Comparison of ENCODE assay signal across 23 cellular contexts in genomic region chr6:127376685-127377084, GRCh38. TPM values are rescaled to one million over a fixed set of nuclear protein-coding genes. Genes with fewer than 3 reads are reported as not detected.
DNase-seq lines count a peak whose midpoint lies in the region; ATAC-seq and TF ChIP-seq lines count a peak whose summit lies in the region.
"Had no signal": no experiment of that assay in that cellular context is flagged by ENCODE, and none has a peak within 500 bp of the region (broad histone marks: within the 10 kb centered on the region; RNA-seq: fewer than 3 reads in every experiment).

No MANE protein-coding gene starts in this region.

- H3K18ac ChIP-seq in IMR-90 (ENCODE audit: low read depth, low read length) = no peak overlapping the region

- dilution Hi-C loops in IMR-90 (cut with HindIII; ENCODE audit: low sequenced_read_pairs, unreplicated experiment) = no loop called here

- peaks cover 26% of the 10 kb centered on the region for H3K36me3 Mint-ChIP-seq in progenitor cell of endocrine pancreas (ENCODE audit: insufficient read depth)
- H3K36me3 Mint-ChIP-seq in Calu3 (ENCODE audit: insufficient read depth, unreplicated experiment) = no peaks in the 10 kb centered on the region
- H3K36me3 Mint-ChIP-seq: CD8-positive, alpha-beta T cell had no signal

- TF ChIP-seq RAD21 in IMR-90 (IDR thresholded peaks at IDR 0.05; ENCODE audit: low read length) = no peak

- no peaks in the 10 kb centered on the region for H3K79me1 ChIP-seq in IMR-90 (ENCODE audit: low read depth in 1 of 2, low read length in 2 of 2)

- no peak overlapping the region for H2AK5ac ChIP-seq in IMR-90 (ENCODE audit: low read depth, low read length)

- no peaks in the 10 kb centered on the region for H3K9me1 ChIP-seq in IMR-90 (ENCODE audit: insufficient read depth, low read length)

- H3K4me1 ChIP-seq in IMR-90 (ENCODE audit: control insufficient read depth, insufficient read depth, low read length) (no peaks in the 10 kb centered on the region), SJCRH30 (no peaks in the 10 kb centered on the region; the same call in 1 of the 2 replicates)
- H3K4me1 ChIP-seq: Caco-2 had no signal

- in situ Hi-C loops in IMR-90 (cut with MboI; ENCODE audit: low sequenced_read_pairs) = no loop called here

- no peak overlapping the region for H2AFZ ChIP-seq in IMR-90 (replicated peaks; ENCODE audit: low read length, poor library complexity)
- H2AFZ ChIP-seq: PC-9 had no signal

- TF ChIP-seq CTCF in IMR-90 (conservative IDR thresholded peaks at IDR 0.05; ENCODE audit: low read depth, low read length) = no peak
- TF ChIP-seq CTCF in fibroblast of the aortic adventitia (IDR thresholded peaks at IDR 0.05; ENCODE audit: insufficient read depth, low read length) = no peak
- no peak for TF ChIP-seq CTCF in progenitor cell of endocrine pancreas (IDR thresholded peaks at IDR 0.05; ENCODE audit: unreplicated experiment)
- no peak for TF ChIP-seq CTCF in Calu3 (IDR thresholded peaks at IDR 0.05; ENCODE audit: unreplicated experiment)

- intact Hi-C loops in IMR-90 (cut with micrococcal nuclease) (no loop called here), Calu3 (cut with micrococcal nuclease; ENCODE audit: unreplicated experiment) (no loop called here)

- no peak overlapping the region for H4K91ac ChIP-seq in IMR-90 (ENCODE audit: insufficient read depth, low read depth, low read length)

- DNase-seq in IMR-90 (peak; percentile 16), SJCRH30 (peak; percentile 8 to 31), fibroblast of the aortic adventitia (ENCODE audit: low read depth) (peak; percentile 14), progenitor cell of endocrine pancreas (ENCODE audit: low spot score, unreplicated experiment) (no peak), Calu3 (no peak), medulla oblongata (ENCODE audit: extremely low spot score) (no peak), NCI-H2107 treated with DMSO at 0.1 percent for 48 hours (lab: John Stamatoyannopoulos, UW; ENCODE audit: unreplicated experiment) (no peak)
- DNase-seq: Caco-2; CD8-positive, alpha-beta T cell; DMS 273 treated with DMSO at 0.1 percent for 48 hours; DMS79; MV-4-11; NCI-H1105; NCI-H1436 treated with DMSO at 0.1 percent for 48 hours; NCI-H187 treated with DMSO at 0.1 percent for 48 hours; NCI-H2107; NCI-H446 treated with DMSO at 0.1 percent for 48 hours; NCI-H526 treated with DMSO at 0.1 percent for 48 hours; PC-9; Right ventricle myocardium superior; RPMI8226 had no signal

- H3K9ac ChIP-seq in IMR-90 (ENCODE audit: low read depth, low read length) = no peak overlapping the region

- H3K4me2 ChIP-seq in IMR-90 (ENCODE audit: low read depth, low read length) = no peak overlapping the region
- H3K4me2 ChIP-seq: PC-9 had no signal

- H2BK5ac ChIP-seq in IMR-90 (ENCODE audit: low read depth, low read length, poor library complexity, severe bottlenecking) = no peak overlapping the region

- no peak for ATAC-seq in IMR-90 (ENCODE audit: low read depth)
- ATAC-seq: CD8-positive, alpha-beta T cell; HCT116 had no signal

- no peaks in the 10 kb centered on the region for H4K20me1 ChIP-seq in IMR-90 (ENCODE audit: insufficient read depth, low read length)

- BruUV-seq in IMR-90 (replicated peaks; lab: Mats Ljungman, UMichigan) (no TSS peak), Calu3 (replicated peaks; lab: Mats Ljungman, UMichigan) (no TSS peak)

- H3K27ac ChIP-seq in IMR-90 (ENCODE audit: insufficient read depth, low read length) = no peak overlapping the region
- no peak overlapping the region for H3K27ac ChIP-seq in SJCRH30
- H3K27ac ChIP-seq: C4-2B, PC-9 had no signal

- H3K9me3 Mint-ChIP-seq in progenitor cell of endocrine pancreas (ENCODE audit: low read depth) (peaks cover 20% of the 10 kb centered on the region), Calu3 (ENCODE audit: low read depth, unreplicated experiment) (no peaks in the 10 kb centered on the region)

- H3K4ac ChIP-seq in IMR-90 (ENCODE audit: low read depth, low read length) = no peak overlapping the region

- H4K5ac ChIP-seq in IMR-90 (ENCODE audit: low read depth, low read length) = no peak overlapping the region

- H2BK20ac ChIP-seq in IMR-90 (ENCODE audit: low read depth, low read length) = no peak overlapping the region

- H3K36me3 ChIP-seq in IMR-90 (ENCODE audit: control insufficient read depth, insufficient read depth, low read length) = no peaks in the 10 kb centered on the region
- H3K36me3 ChIP-seq in SJCRH30 = no peaks in the 10 kb centered on the region

- H3K23ac ChIP-seq in IMR-90 (ENCODE audit: low read depth, low read length) = no peak overlapping the region

- WGBS in IMR-90 (ENCODE audit: extremely low coverage in 2 of 2, insufficient read length in 1 of 2), 2 experiments = 100% methylated on average over 1 of the region's 2 CpGs; no CpG with 5 or more reads in 1 of the 2 experiments

- H4K8ac ChIP-seq in IMR-90 (ENCODE audit: low read depth in 2 of 2, low read length in 2 of 2) = no peak overlapping the region

- no peaks in the 10 kb centered on the region for H3K4me1 Mint-ChIP-seq in progenitor cell of endocrine pancreas (ENCODE audit: low read depth)
- H3K4me1 Mint-ChIP-seq in Calu3 (ENCODE audit: low read depth, unreplicated experiment) = no peaks in the 10 kb centered on the region

- no peak overlapping the region for H3K14ac ChIP-seq in IMR-90 (replicated peaks; ENCODE audit: low read depth, low read length)

- H2AK9ac ChIP-seq in IMR-90 (replicated peaks; ENCODE audit: low read depth, low read length, poor library complexity) = no peak overlapping the region

- no peak overlapping the region for H3K56ac ChIP-seq in IMR-90 (ENCODE audit: extremely low read depth, insufficient read depth, low read length)

- no peak overlapping the region for H2BK15ac ChIP-seq in IMR-90 (ENCODE audit: low read depth, low read length)

- POLR2A ChIA-PET in IMR-90 (lab: Charles Lee; ENCODE audit: unreplicated experiment) = no interaction called here

- H3K27ac Mint-ChIP-seq in progenitor cell of endocrine pancreas (peak overlapping the region; percentile 79), Calu3 (ENCODE audit: unreplicated experiment) (no peak overlapping the region)
- H3K27ac Mint-ChIP-seq: CD8-positive, alpha-beta T cell had no signal

- no peaks in the 10 kb centered on the region for H3K9me3 ChIP-seq in IMR-90 (ENCODE audit: control insufficient read depth, insufficient read depth, low read length)
- H3K9me3 ChIP-seq in SJCRH30 (replicated peaks) = no peaks in the 10 kb centered on the region
- H3K9me3 ChIP-seq: Caco-2 had no signal

- TF ChIP-seq POLR2A in IMR-90 (IDR thresholded peaks at IDR 0.05; ENCODE audit: low read depth, low read length) = no peak

- CTCF ChIA-PET in IMR-90 (lab: Yijun Ruan, JAX) = no interaction called here
- CTCF ChIA-PET in Calu3 (lab: Charles Lee) = no interaction called here

- no peak overlapping the region for H2BK120ac ChIP-seq in IMR-90 (ENCODE audit: low read depth, low read length)

- H3K4me3 Mint-ChIP-seq in progenitor cell of endocrine pancreas (ENCODE audit: low read depth) (no peak overlapping the region), Calu3 (ENCODE audit: low read depth, unreplicated experiment) (no peak overlapping the region)
- H3K4me3 Mint-ChIP-seq: CD8-positive, alpha-beta T cell had no signal

- H3K4me3 ChIP-seq in IMR-90 (ENCODE audit: insufficient read depth, low read depth, low read length) = no peak overlapping the region
- H3K4me3 ChIP-seq in SJCRH30 = no peak overlapping the region
- H3K4me3 ChIP-seq in fibroblast of the aortic adventitia (ENCODE audit: low read depth, low read length) = no peak overlapping the region
- H3K4me3 ChIP-seq: PC-9 had no signal

- H3K27me3 Mint-ChIP-seq in progenitor cell of endocrine pancreas (no peaks in the 10 kb centered on the region), Calu3 (ENCODE audit: unreplicated experiment) (no peaks in the 10 kb centered on the region)

- no peaks in the 10 kb centered on the region for H3K27me3 ChIP-seq in IMR-90 (ENCODE audit: control insufficient read depth, insufficient read depth, low read length)
- no peaks in the 10 kb centered on the region for H3K27me3 ChIP-seq in SJCRH30

TF ChIP-seq in IMR-90, 13 proteins besides CTCF, POLR2A, EP300 and RAD21:
- TF ChIP-seq FOS (IDR thresholded peaks at IDR 0.05; ENCODE audit: low read depth, low read length) (no peak), NFE2L2 (IDR thresholded peaks at IDR 0.05; ENCODE audit: low read depth, low read length) (no peak), CEBPB (IDR thresholded peaks at IDR 0.05; ENCODE audit: low read depth, low read length) (no peak), BHLHE40 (IDR thresholded peaks at IDR 0.05; ENCODE audit: low read depth, low read length) (no peak), MAZ (IDR thresholded peaks at IDR 0.05; ENCODE audit: borderline replicate concordance, low read depth, low read length) (no peak)

RNA-seq across cellular contexts. Expression of gene ECHDC1, which starts 33.3 kb away (rescaled TPM):
- total RNA-seq in IMR-90 (2012; rRNA removed) (40.3 and 114 TPM in 2 replicates), fibroblast of the aortic adventitia (ENCODE audit: low replicate concordance) (69.3 and 78.0 TPM in 2 replicates), progenitor cell of endocrine pancreas (60.3 and 62.0 TPM in 2 replicates), Calu3 (2022) (30.3 and 42.5 TPM in 2 replicates)
- 23.1 and 33.1 TPM in 2 replicates for polyA plus RNA-seq in IMR-90 (2012; rRNA removed)
- 3.9 and 8.1 TPM in 2 replicates for polyA plus RNA-seq in IMR-90 (2012; cell fraction: cytosol; rRNA removed)
- polyA plus RNA-seq in IMR-90 (2012; cell fraction: nucleus; rRNA removed; ENCODE audit: low replicate concordance) = 10.2 and 12.7 TPM in 2 replicates
- 70.2 and 77.2 TPM in 2 replicates for total RNA-seq in SJCRH30 (2014; rRNA removed; shearing (Covaris generic))

Comparison
In these comparisons a context has a peak if more than half of its experiments do, and no peak if none do; other contexts are left out.
1. DNase-seq: peak in IMR-90 (single experiment), SJCRH30 (2 of 2) and fibroblast of the aortic adventitia (single experiment); none in progenitor cell of endocrine pancreas (single experiment), Calu3 (single experiment), medulla oblongata (single experiment) and NCI-H2107 treated with DMSO at 0.1 percent for 48 hours (single experiment).